In the genomic region with DNA sequence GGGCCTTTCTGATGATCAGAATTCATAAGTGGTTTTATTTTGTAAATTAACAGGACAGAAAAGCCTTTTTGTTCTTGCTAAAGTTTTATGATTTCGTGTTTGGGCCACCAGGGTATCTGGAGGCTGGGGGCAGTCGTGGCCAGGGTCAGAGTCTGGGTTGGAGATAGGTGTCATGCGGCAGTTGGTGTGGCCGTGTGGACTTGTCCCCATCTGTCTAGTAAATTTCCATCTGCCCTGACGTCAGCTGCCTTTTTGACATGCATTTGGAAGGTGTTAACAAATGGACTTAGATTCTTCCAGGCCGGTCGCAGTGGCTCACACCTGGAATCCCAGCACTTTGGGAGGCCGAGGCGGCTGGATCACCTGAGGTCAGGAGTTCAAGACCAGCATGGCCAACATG, we compare ENCODE assay signal across 26 cellular contexts. TPM values are rescaled to one million over a fixed set of nuclear protein-coding genes. Genes with fewer than 3 reads are reported as not detected.
A peak's percentile ranks its signal among the peaks of the same experiment; 100 is the strongest.
DNase-seq lines count a peak whose midpoint lies in the region; ATAC-seq and TF ChIP-seq lines count a peak whose summit lies in the region.
"Had no signal": no experiment of that assay in that cellular context is flagged by ENCODE, and none has a peak within 500 bp of the region (broad histone marks: within the 10 kb centered on the region; RNA-seq: fewer than 3 reads in every experiment).

No MANE protein-coding gene starts in this region.

- no peak overlapping the region for H3K18ac ChIP-seq in mesenchymal stem cell (ENCODE audit: low read depth in 1 of 2, low read length in 2 of 2)

- H3K4me3 Mint-ChIP-seq in activated naive CD8-positive, alpha-beta T cell treated with anti-CD3 and anti-CD28 coated beads for 36 hours, result no peak overlapping the region
- H3K4me3 Mint-ChIP-seq in activated naive CD8-positive, alpha-beta T cell treated with anti-CD3 and anti-CD28 coated beads, Interleukin-2, amount 50 U/mL, for 24 hours, result no peak overlapping the region
- H3K4me3 Mint-ChIP-seq in endothelial cell (ENCODE audit: unreplicated experiment), result no peak overlapping the region
- H3K4me3 Mint-ChIP-seq: activated naive CD8-positive, alpha-beta T cell treated with anti-CD3 and anti-CD28 coated beads, Interleukin-2, amount 10 ng/mL, durations not matched to agents 7 days and 5 days; endodermal cell; stimulated activated naive CD8-positive, alpha-beta T cell treated with anti-CD3 and anti-CD28 coated beads, Interleukin-15, amount 100 ng/mL, for 72 hours had no signal

- H3K4me2 ChIP-seq in mesenchymal stem cell (ENCODE audit: low read length, poor library complexity, severe bottlenecking), result no peak overlapping the region

- no peak overlapping the region for H2BK12ac ChIP-seq in mesenchymal stem cell (ENCODE audit: low read length in 2 of 2)

- no peak for ATAC-seq in activated naive CD8-positive, alpha-beta T cell treated with anti-CD3 and anti-CD28 coated beads, Interleukin-2, amount 50 U/mL, for 24 hours
- ATAC-seq in foreskin keratinocyte, result no peak
- ATAC-seq: body of pancreas had no signal

- H2BK5ac ChIP-seq in mesenchymal stem cell (ENCODE audit: low read depth, low read length, poor library complexity, severe bottlenecking), result no peak overlapping the region

- no peak overlapping the region for H3K23ac ChIP-seq in mesenchymal stem cell (ENCODE audit: low read length in 2 of 2)

- H4K8ac ChIP-seq in mesenchymal stem cell (ENCODE audit: low read length), result no peak overlapping the region

- peaks cover 13% of the 10 kb centered on the region for H3K36me3 Mint-ChIP-seq in activated naive CD8-positive, alpha-beta T cell treated with anti-CD3 and anti-CD28 coated beads for 36 hours
- peaks cover 2% of the 10 kb centered on the region for H3K36me3 Mint-ChIP-seq in activated naive CD8-positive, alpha-beta T cell treated with anti-CD3 and anti-CD28 coated beads, Interleukin-2, amount 50 U/mL, for 24 hours (ENCODE audit: low read depth)
- H3K36me3 Mint-ChIP-seq in endothelial cell (ENCODE audit: low read depth, unreplicated experiment), result no peaks in the 10 kb centered on the region

- TF ChIP-seq CTCF in endothelial cell (IDR thresholded peaks at IDR 0.05; ENCODE audit: unreplicated experiment) (no peak), stomach (IDR thresholded peaks at IDR 0.05) (no peak), esophagus squamous epithelium (IDR thresholded peaks at IDR 0.05) (no peak), foreskin keratinocyte (conservative IDR thresholded peaks at IDR 0.05) (no peak)

- no peak overlapping the region for H3K27ac ChIP-seq in mesenchymal stem cell (ENCODE audit: low read length, poor library complexity, severe bottlenecking)
- peak overlapping the region in 3 of 5 donors; percentile 15 to 66 (median 20) for H3K27ac ChIP-seq in stomach
- no peak overlapping the region for H3K27ac ChIP-seq in esophagus squamous epithelium
- H3K27ac ChIP-seq in foreskin keratinocyte, result no peak overlapping the region
- H3K27ac ChIP-seq: colonic mucosa, GM23248, SK-N-MC, VCaP had no signal

- no peak overlapping the region for H2AK5ac ChIP-seq in mesenchymal stem cell (ENCODE audit: low read length, severe bottlenecking)

- H2BK120ac ChIP-seq in mesenchymal stem cell (ENCODE audit: low read depth, low read length), result no peak overlapping the region

- DNase-seq in activated naive CD8-positive, alpha-beta T cell treated with anti-CD3 and anti-CD28 coated beads for 36 hours, result no peak
- DNase-seq in activated naive CD8-positive, alpha-beta T cell treated with anti-CD3 and anti-CD28 coated beads, Interleukin-2, amount 50 U/mL, for 24 hours, result no peak
- DNase-seq in endothelial cell (ENCODE audit: low spot score), result no peak
- DNase-seq in mesenchymal stem cell, result no peak
- no peak for DNase-seq in stomach
- DNase-seq in stimulated activated CD4-positive, alpha-beta T cell treated with anti-CD3 and anti-CD28 coated beads, Interleukin-15, amount 100 ng/mL, for 24 hours, result no peak
- no peak for DNase-seq in esophagus squamous epithelium (lab: John Stamatoyannopoulos, UW)
- DNase-seq in foreskin keratinocyte, result no peak
- DNase-seq: activated naive CD8-positive, alpha-beta T cell treated with anti-CD3 and anti-CD28 coated beads, Interleukin-2, amount 10 ng/mL, durations not matched to agents 7 days and 5 days; colonic mucosa; EL; endodermal cell; GM23248; head of caudate nucleus; NCI-H1048; NCI-H1930; NCI-H446; nucleus accumbens; retina; stimulated activated CD4-positive, alpha-beta T cell treated with anti-CD3 and anti-CD28 coated beads, Interleukin-12 subunit alpha, Interleukin-12 subunit beta, amount 100 ng/mL, for 4 hours; stimulated activated naive CD8-positive, alpha-beta T cell treated with anti-CD3 and anti-CD28 coated beads, Interleukin-15, amount 100 ng/mL, for 72 hours; T-helper 2 cell had no signal

- no peak overlapping the region for H3K4ac ChIP-seq in mesenchymal stem cell (ENCODE audit: low read depth in 1 of 2, low read length in 2 of 2)

- peak overlapping the region; percentile 56 for H4K91ac ChIP-seq in mesenchymal stem cell (ENCODE audit: low read length)

- intact Hi-C loops in stomach (cut with DNase I; ENCODE audit: low total_unique reads), result no loop called here
- intact Hi-C loops in esophagus squamous epithelium (cut with DNase I), result no loop called here

- no peak for TF ChIP-seq EP300 in stomach (IDR thresholded peaks at IDR 0.05)

- peak overlapping the region; percentile 20 for H3K27ac Mint-ChIP-seq in activated naive CD8-positive, alpha-beta T cell treated with anti-CD3 and anti-CD28 coated beads for 36 hours
- H3K27ac Mint-ChIP-seq in activated naive CD8-positive, alpha-beta T cell treated with anti-CD3 and anti-CD28 coated beads, Interleukin-2, amount 50 U/mL, for 24 hours, result no peak overlapping the region
- peak overlapping the region; percentile 42 for H3K27ac Mint-ChIP-seq in endothelial cell (ENCODE audit: unreplicated experiment)
- H3K27ac Mint-ChIP-seq: activated naive CD8-positive, alpha-beta T cell treated with anti-CD3 and anti-CD28 coated beads, Interleukin-2, amount 10 ng/mL, durations not matched to agents 7 days and 5 days; endodermal cell had no signal

- peaks cover 26% of the 10 kb centered on the region for H3K4me1 Mint-ChIP-seq in activated naive CD8-positive, alpha-beta T cell treated with anti-CD3 and anti-CD28 coated beads for 36 hours
- H3K4me1 Mint-ChIP-seq in activated naive CD8-positive, alpha-beta T cell treated with anti-CD3 and anti-CD28 coated beads, Interleukin-2, amount 50 U/mL, for 24 hours, result peaks cover 34% of the 10 kb centered on the region
- peaks cover 5% of the 10 kb centered on the region for H3K4me1 Mint-ChIP-seq in endothelial cell (ENCODE audit: unreplicated experiment)

- H3K27me3 Mint-ChIP-seq in activated naive CD8-positive, alpha-beta T cell treated with anti-CD3 and anti-CD28 coated beads for 36 hours, result no peaks in the 10 kb centered on the region
- H3K27me3 Mint-ChIP-seq in activated naive CD8-positive, alpha-beta T cell treated with anti-CD3 and anti-CD28 coated beads, Interleukin-2, amount 50 U/mL, for 24 hours, result no peaks in the 10 kb centered on the region
- peaks cover 8% of the 10 kb centered on the region for H3K27me3 Mint-ChIP-seq in endothelial cell (ENCODE audit: unreplicated experiment)
- H3K27me3 Mint-ChIP-seq: activated naive CD8-positive, alpha-beta T cell treated with anti-CD3 and anti-CD28 coated beads, Interleukin-2, amount 10 ng/mL, durations not matched to agents 7 days and 5 days; stimulated activated naive CD8-positive, alpha-beta T cell treated with anti-CD3 and anti-CD28 coated beads, Interleukin-15, amount 100 ng/mL, for 72 hours had no signal

- no peaks in the 10 kb centered on the region for H3K9me3 Mint-ChIP-seq in activated naive CD8-positive, alpha-beta T cell treated with anti-CD3 and anti-CD28 coated beads for 36 hours
- H3K9me3 Mint-ChIP-seq in activated naive CD8-positive, alpha-beta T cell treated with anti-CD3 and anti-CD28 coated beads, Interleukin-2, amount 50 U/mL, for 24 hours, result no peaks in the 10 kb centered on the region
- H3K9me3 Mint-ChIP-seq in endothelial cell (ENCODE audit: unreplicated experiment), result no peaks in the 10 kb centered on the region
- H3K9me3 Mint-ChIP-seq: activated naive CD8-positive, alpha-beta T cell treated with anti-CD3 and anti-CD28 coated beads, Interleukin-2, amount 10 ng/mL, durations not matched to agents 7 days and 5 days; stimulated activated naive CD8-positive, alpha-beta T cell treated with anti-CD3 and anti-CD28 coated beads, Interleukin-15, amount 100 ng/mL, for 72 hours had no signal

- H3K27me3 ChIP-seq in mesenchymal stem cell (ENCODE audit: control insufficient read depth in 1 of 2, insufficient read depth in 1 of 2, low read length in 2 of 2), result no peaks in the 10 kb centered on the region
- H3K27me3 ChIP-seq in stomach, result no peaks in the 10 kb centered on the region
- no peaks in the 10 kb centered on the region for H3K27me3 ChIP-seq in esophagus squamous epithelium
- no peaks in the 10 kb centered on the region for H3K27me3 ChIP-seq in foreskin keratinocyte
- H3K27me3 ChIP-seq: BE2C, body of pancreas, colonic mucosa had no signal

- no peaks in the 10 kb centered on the region for H3K9me3 ChIP-seq in mesenchymal stem cell (ENCODE audit: control insufficient read depth, low read length)
- no peaks in the 10 kb centered on the region for H3K9me3 ChIP-seq in stomach
- H3K9me3 ChIP-seq in esophagus squamous epithelium, result no peaks in the 10 kb centered on the region
- H3K9me3 ChIP-seq: BE2C, body of pancreas, colonic mucosa had no signal

- no peak overlapping the region for H3K14ac ChIP-seq in mesenchymal stem cell (ENCODE audit: low read length in 2 of 2)

- TF ChIP-seq POLR2A in stomach (IDR thresholded peaks at IDR 0.05) (no peak), esophagus squamous epithelium (IDR thresholded peaks at IDR 0.05) (no peak)

- H2AFZ ChIP-seq in mesenchymal stem cell (ENCODE audit: low read depth, low read length), result no peak overlapping the region
- H2AFZ ChIP-seq: GM23248 had no signal

- no peak overlapping the region for H3K9ac ChIP-seq in mesenchymal stem cell (ENCODE audit: low read length)
- H3K9ac ChIP-seq: GM23248 had no signal

- H3K4me1 ChIP-seq in mesenchymal stem cell (ENCODE audit: control insufficient read depth, insufficient read depth, low read depth, low read length), result peaks cover 42% of the 10 kb centered on the region
- peaks cover 43 to 76% (median 62%) of the 10 kb centered on the region in 4 donors for H3K4me1 ChIP-seq in stomach
- peaks cover 10 to 64% (median 18%) of the 10 kb centered on the region in 3 donors for H3K4me1 ChIP-seq in esophagus squamous epithelium
- peaks cover 1% of the 10 kb centered on the region for H3K4me1 ChIP-seq in foreskin keratinocyte
- H3K4me1 ChIP-seq: BE2C had no signal

- peak overlapping the region; percentile 28 for H2BK15ac ChIP-seq in mesenchymal stem cell (ENCODE audit: low read depth, poor library complexity, severe bottlenecking)

- WGBS in mesenchymal stem cell, result 88% methylated on average over 9 of the region's 9 CpGs
- 90 to 95% (median 93%) methylated on average over 9 of the region's 9 CpGs for WGBS in stomach, 5 donors
- 89 to 93% methylated on average over 3 to 8 of the region's 9 CpGs for WGBS in esophagus squamous epithelium, 2 donors

- H3K4me3 ChIP-seq in mesenchymal stem cell (ENCODE audit: insufficient read depth in 1 of 2, low read depth in 1 of 2, low read length in 2 of 2) (no peak overlapping the region), stomach (no peak overlapping the region), esophagus squamous epithelium (no peak overlapping the region)
- H3K4me3 ChIP-seq: body of pancreas, colonic mucosa, GM23248, SK-N-MC had no signal

- peaks cover 14% of the 10 kb centered on the region for H3K79me1 ChIP-seq in mesenchymal stem cell (replicated peaks; ENCODE audit: low read length, poor library complexity, severe bottlenecking)

- H3K36me3 ChIP-seq in mesenchymal stem cell (ENCODE audit: control insufficient read depth in 1 of 2, insufficient read depth in 2 of 2, low read depth in 1 of 2, low read length in 2 of 2), result peaks cover 0 to 37% of the 10 kb centered on the region in 2 experiments
- no peaks in the 10 kb centered on the region for H3K36me3 ChIP-seq in stomach
- H3K36me3 ChIP-seq in esophagus squamous epithelium, result no peaks in the 10 kb centered on the region
- H3K36me3 ChIP-seq: BE2C, colonic mucosa had no signal

RNA-seq across cellular contexts. Expression of gene SKI, which starts 56.8 kb away (rescaled TPM):
- total RNA-seq in activated naive CD8-positive, alpha-beta T cell treated with anti-CD3 and anti-CD28 coated beads for 36 hours, result 10 to 100 TPM; 25.4 to 27.3 TPM
- 73.3 TPM for total RNA-seq in endothelial cell (ENCODE audit: unreplicated experiment)
- polyA plus RNA-seq in mesenchymal stem cell (2013, experiment 1 of 2), result 43.3 TPM
- 44.2 TPM for polyA plus RNA-seq in mesenchymal stem cell (2013, experiment 2 of 2)
- total RNA-seq in stomach, result 10 to 100 TPM; 18.7 to 84.0 (median 32.7) TPM
- 10 to 100 TPM in 2 of 3 donors, 1 to 10 TPM in 1; 7.4 to 14.8 (median 13.9) TPM for polyA plus RNA-seq in stomach
- total RNA-seq in esophagus squamous epithelium, result 10 to 100 TPM; 18.2 to 38.8 (median 25.2) TPM
- total RNA-seq in foreskin keratinocyte, result 23.8 and 24.6 TPM in 2 replicates
- polyA plus RNA-seq in foreskin keratinocyte, result 9.3 and 10.7 TPM in 2 replicates

Comparison
In these comparisons a context has a peak if more than half of its experiments do, and no peak if none do; other contexts are left out.
1. H3K27ac ChIP-seq: peak in stomach (3 of 5); none in mesenchymal stem cell (single experiment), esophagus squamous epithelium (0 of 4) and foreskin keratinocyte (single experiment).